In the genomic region with DNA sequence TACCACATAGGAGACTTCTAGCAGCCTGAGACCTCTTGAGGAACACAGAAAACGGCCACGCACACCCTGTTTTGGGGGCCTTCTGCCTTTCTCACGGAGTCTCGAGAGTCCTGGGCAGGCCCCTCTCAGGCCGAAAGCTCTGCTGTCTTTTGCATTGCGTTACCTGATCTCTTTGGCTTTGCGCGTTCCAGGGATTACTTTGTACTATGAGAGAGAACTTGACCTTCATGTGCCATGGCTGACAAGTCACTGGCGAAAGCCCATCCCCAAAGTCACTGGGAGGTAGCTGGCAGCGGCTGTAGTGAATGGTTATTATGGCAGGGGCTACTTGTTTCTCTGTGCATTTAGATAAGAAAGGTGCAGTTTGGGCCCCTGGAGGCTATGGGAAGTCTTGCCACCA, we compare ENCODE assay signal across 17 cellular contexts. TPM values are rescaled to one million over a fixed set of nuclear protein-coding genes. Genes with fewer than 3 reads are reported as not detected.
"Had no signal": no experiment of that assay in that cellular context is flagged by ENCODE, and none has a peak within 500 bp of the region (broad histone marks: within the 10 kb centered on the region; RNA-seq: fewer than 3 reads in every experiment).

No MANE protein-coding gene starts in this region.

- DNase-seq: activated CD4-positive, alpha-beta T cell treated with anti-CD3 and anti-CD28 coated beads, Interleukin-2, amount 50 U/mL, for 4 hours; activated gamma-delta T cell treated with Interleukin-2 at 50 U/mL for 16 hours; foreskin keratinocyte; kidney glomerular epithelial cell; natural killer cell; nucleus accumbens; retina; stimulated activated CD4-positive, alpha-beta T cell treated with anti-CD3 and anti-CD28 coated beads, Interleukin-2, amount 100 ng/mL, for 24 hours; stimulated activated naive CD4-positive, alpha-beta T cell treated with Interleukin-2 at 50 U/mL for 16 hours; substantia nigra; WERI-Rb-1 had no signal

- H3K9me3 ChIP-seq: tibial artery, vagina had no signal

- H3K4me3 ChIP-seq: tibial artery, vagina had no signal

- H3K36me3 ChIP-seq: tibial artery, vagina, WERI-Rb-1 had no signal

- H3K4me1 Mint-ChIP-seq: natural killer cell had no signal

- H3K27ac Mint-ChIP-seq: activated naive CD8-positive, alpha-beta T cell; activated T-helper 1 cell treated with anti-CD3 and anti-CD28 coated beads, Interleukin-12 subunit alpha, Interleukin-12 subunit beta, Interleukin-2, Interleukin-4 antibody, amounts not matched to agents 30 ng/mL and 10 ng/mL and 1 ng/mL, durations not matched to agents 14 hours and 24 hours and 36 hours; dendritic cell treated with granulocyte-macrophage colony-stimulating factor and Interleukin-4, amounts not matched to agents 40 ng/mL and 50 ng/mL, for 4 days; natural killer cell had no signal

- H3K9me3 Mint-ChIP-seq: activated T-helper 1 cell treated with anti-CD3 and anti-CD28 coated beads, Interleukin-12 subunit alpha, Interleukin-12 subunit beta, Interleukin-2, Interleukin-4 antibody, amounts not matched to agents 30 ng/mL and 10 ng/mL and 1 ng/mL, durations not matched to agents 14 hours and 24 hours and 36 hours; dendritic cell treated with granulocyte-macrophage colony-stimulating factor and Interleukin-4, amounts not matched to agents 40 ng/mL and 50 ng/mL, for 4 days; natural killer cell had no signal

- H3K4me3 Mint-ChIP-seq: activated naive CD8-positive, alpha-beta T cell; activated T-helper 1 cell treated with anti-CD3 and anti-CD28 coated beads, Interleukin-12 subunit alpha, Interleukin-12 subunit beta, Interleukin-2, Interleukin-4 antibody, amounts not matched to agents 30 ng/mL and 10 ng/mL and 1 ng/mL, durations not matched to agents 14 hours and 24 hours and 36 hours; dendritic cell treated with granulocyte-macrophage colony-stimulating factor and Interleukin-4, amounts not matched to agents 40 ng/mL and 50 ng/mL, for 4 days; natural killer cell had no signal

- H3K4me1 ChIP-seq: foreskin keratinocyte, vagina had no signal

- H3K27me3 ChIP-seq: vagina had no signal

- H3K36me3 Mint-ChIP-seq: activated naive CD8-positive, alpha-beta T cell; natural killer cell had no signal

- H3K27ac ChIP-seq: foreskin keratinocyte, tibial artery, vagina, WERI-Rb-1 had no signal

- ATAC-seq: foreskin keratinocyte, natural killer cell had no signal

RNA-seq across cellular contexts. Expression of a gene that starts 8.0 kb away (rescaled TPM):
- total RNA-seq: bronchial epithelial cell, foreskin keratinocyte, natural killer cell had no signal
